In the genomic region with DNA sequence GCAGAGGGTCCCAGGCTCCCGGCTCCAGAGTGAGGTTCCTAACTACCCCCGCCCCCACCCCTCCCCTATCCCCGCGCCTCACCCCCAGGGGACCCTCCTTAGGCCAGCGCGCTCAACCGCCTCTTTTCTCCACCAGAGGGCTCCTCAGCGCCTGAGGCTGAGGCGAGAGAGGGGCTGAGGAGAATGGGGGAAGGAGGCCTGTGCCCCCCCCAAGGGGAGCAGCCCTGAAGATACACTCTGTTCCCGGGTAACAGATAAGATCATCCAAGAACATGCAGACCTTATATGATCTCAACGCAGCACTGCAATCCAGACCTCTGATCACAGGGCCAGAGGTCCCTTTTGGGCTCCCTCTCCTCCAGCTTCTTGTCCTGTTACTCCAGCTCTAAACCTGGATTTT, we compare ENCODE assay signal across 8 cellular contexts. TPM values are rescaled to one million over a fixed set of nuclear protein-coding genes. Genes with fewer than 3 reads are reported as not detected.
A peak's percentile ranks its signal among the peaks of the same experiment; 100 is the strongest.
DNase-seq lines count a peak whose midpoint lies in the region; ATAC-seq, FAIRE-seq and TF ChIP-seq lines count a peak whose summit lies in the region.

No MANE protein-coding gene starts in this region.

- H3K27ac ChIP-seq in RWPE2 (ENCODE audit: poor library complexity, severe bottlenecking) (no peak overlapping the region), GM12878 (ENCODE audit: control insufficient read depth, insufficient read depth) (no peak overlapping the region), right lobe of liver (no peak overlapping the region), suprapubic skin (peak overlapping the region; percentile 57)

- POLR2A ChIA-PET in GM12878 (lab: Charles Lee) = interaction anchor here (0.6 kb wide), 1 partner anchor 643 kb away, joined by 6 read pairs; no protein-coding TSS in a partner anchor

- H3K4me1 ChIP-seq in RWPE2 (ENCODE audit: insufficient read depth, poor library complexity, severe bottlenecking) = no peaks in the 10 kb centered on the region
- no peaks in the 10 kb centered on the region for H3K4me1 ChIP-seq in GM12878 (ENCODE audit: control insufficient read depth, insufficient read depth, low read length)
- H3K4me1 ChIP-seq in right lobe of liver = no peaks in the 10 kb centered on the region
- H3K4me1 ChIP-seq in suprapubic skin = peaks cover 28% of the 10 kb centered on the region

- RAD21 ChIA-PET in GM12878 (lab: Charles Lee; ENCODE audit: unreplicated experiment) = interaction anchor here (0.9 to 7.2 kb wide), 10 partner anchors 12 to 286 kb away, joined by 3 to 77 read pairs (median 4); no protein-coding TSS in a partner anchor

- H3K27me3 ChIP-seq in RWPE2 (ENCODE audit: insufficient read depth, poor library complexity, severe bottlenecking) = no peaks in the 10 kb centered on the region
- H3K27me3 ChIP-seq in GM12878 (replicated peaks in 1 of 2; ENCODE audit: control insufficient read depth in 2 of 2, insufficient read depth in 2 of 2, low read length in 1 of 2) = no peaks in the 10 kb centered on the region
- H3K27me3 ChIP-seq in right lobe of liver = no peaks in the 10 kb centered on the region
- no peaks in the 10 kb centered on the region for H3K27me3 ChIP-seq in suprapubic skin

- ATAC-seq in RWPE2 (ENCODE audit: low read depth) = peak; percentile 35; the same call in 2 of the 3 replicates
- peak; percentile 91 for ATAC-seq in GM12878
- ATAC-seq in right lobe of liver = peak; percentile 34 to 53 (median 36)
- no peak for ATAC-seq in HG03571 (IDR thresholded peaks at IDR 0.05; ENCODE audit: unreplicated experiment)
- no peak for ATAC-seq in GM18517 (IDR thresholded peaks at IDR 0.05; ENCODE audit: unreplicated experiment)

- H3K4me3 ChIP-seq in RWPE2 (ENCODE audit: severe bottlenecking) (no peak overlapping the region), GM12878 (no peak overlapping the region), right lobe of liver (no peak overlapping the region), suprapubic skin (peak overlapping the region; percentile 13)

- CTCF ChIA-PET in GM12878 (lab: Yijun Ruan, JAX) = interaction anchor here (0.5 to 8.8 kb wide), 17 partner anchors 9 to 621 kb away, joined by 3 to 123 read pairs (median 5); a partner anchor contains a TSS

- no peak overlapping the region for H3K9ac ChIP-seq in GM12878 (ENCODE audit: control insufficient read depth, insufficient read depth, low read length)

- DNase-seq in RWPE2 (ENCODE audit: low spot score) (no peak), GM12878 (ENCODE audit: low read depth, low spot score) (no peak), right lobe of liver (no peak), suprapubic skin (ENCODE audit: low spot score in 2 of 2) (no peak), HK-2 (ENCODE audit: unreplicated experiment) (no peak)

- no peak overlapping the region for H3K4me2 ChIP-seq in GM12878 (ENCODE audit: control insufficient read depth, insufficient read depth)

- TF ChIP-seq RAD21 in GM12878 (IDR thresholded peaks at IDR 0.05; ENCODE audit: insufficient read depth, low read depth, low read length) = peak; percentile 71

- SMC1A ChIA-PET in GM12878 (lab: Charles Lee; ENCODE audit: uncharacterized antibody, unreplicated experiment) = interaction anchor here (1.0 to 3.0 kb wide), 16 partner anchors 10 to 291 kb away, joined by 3 to 32 read pairs (median 5); no protein-coding TSS in a partner anchor

- H3K36me3 ChIP-seq in RWPE2 (ENCODE audit: low read depth) (peaks cover 47% of the 10 kb centered on the region), GM12878 (ENCODE audit: control insufficient read depth in 2 of 2, insufficient read depth in 2 of 2, low read length in 1 of 2) (peaks cover 0 to 6% of the 10 kb centered on the region in 2 experiments; a peak in 2 of 4 replicates), right lobe of liver (no peaks in the 10 kb centered on the region), suprapubic skin (peaks cover 26% of the 10 kb centered on the region)

- TF ChIP-seq CTCF in GM12874 (IDR thresholded peaks at IDR 0.05; ENCODE audit: insufficient read depth, low read depth, low read length) (peak; percentile 52), RWPE2 (IDR thresholded peaks at IDR 0.05; ENCODE audit: poor library complexity, severe bottlenecking) (peak; percentile 75), GM12878 (IDR thresholded peaks at IDR 0.05 in 2 of 3, conservative IDR thresholded peaks at IDR 0.05 in 1 of 3; ENCODE audit: control insufficient read depth in 2 of 3, extremely low read depth in 1 of 3, insufficient read depth in 1 of 3, low read depth in 3 of 3, low read length in 3 of 3) (peak in 2 of 3 experiments; percentile 47 to 55; a peak in 4 of 6 replicates), right lobe of liver (IDR thresholded peaks at IDR 0.05) (peak; percentile 20 to 42 (median 27)), suprapubic skin (IDR thresholded peaks at IDR 0.05) (peak in 1 of 2 donors; percentile 52)

- no peaks in the 10 kb centered on the region for H4K20me1 ChIP-seq in GM12878 (ENCODE audit: control insufficient read depth, insufficient read depth)

- TF ChIP-seq POLR2A in GM12878 (IDR thresholded peaks at IDR 0.05; ENCODE audit: low read depth, low read length) (no peak), right lobe of liver (IDR thresholded peaks at IDR 0.05) (no peak), suprapubic skin (IDR thresholded peaks at IDR 0.05) (no peak)

- no peak for FAIRE-seq in GM12878 (lab: Jason Lieb, UNC)

- no peaks in the 10 kb centered on the region for H3K9me3 ChIP-seq in RWPE2 (ENCODE audit: severe bottlenecking)
- H3K9me3 ChIP-seq in GM12878 (replicated peaks; ENCODE audit: control insufficient read depth, insufficient read depth, low read length) = no peaks in the 10 kb centered on the region
- H3K9me3 ChIP-seq in right lobe of liver = no peaks in the 10 kb centered on the region
- no peaks in the 10 kb centered on the region for H3K9me3 ChIP-seq in suprapubic skin

- intact Hi-C loops in GM12878 (cut with micrococcal nuclease; ENCODE audit: unreplicated experiment) (loop anchor here (2.0 kb wide), 1 partner anchor 286 kb away; no protein-coding TSS in a partner anchor), right lobe of liver (cut with DNase I) (no loop called here)

- no TSS peak for BruUV-seq in GM12878 (replicated peaks; lab: Mats Ljungman, UMichigan)

- in situ Hi-C loops in GM12878 (cut with MboI) = loop anchor here (5.0 kb wide), 1 partner anchor 286 kb away; no protein-coding TSS in a partner anchor

- H3K79me2 ChIP-seq in GM12878 (ENCODE audit: control insufficient read depth, insufficient read depth, low read length) = no peaks in the 10 kb centered on the region

- TF ChIP-seq EP300 in GM12878 (IDR thresholded peaks at IDR 0.05; ENCODE audit: borderline replicate concordance in 1 of 2, control insufficient read depth in 1 of 2, low read depth in 2 of 2, low read length in 2 of 2) (no peak), suprapubic skin (IDR thresholded peaks at IDR 0.05) (no peak)

- whole genome bisulfite sequencing in GM12878 (ENCODE audit: insufficient coverage, insufficient replicate concordance, low lambda C conversion rate, missing lambda C conversion rate) = 38% methylated on average over 4 of the region's 11 CpGs
- 14% methylated on average over 1 of the region's 11 CpGs for WGBS in right lobe of liver (ENCODE audit: insufficient coverage, low coverage, low lambda C conversion rate, missing lambda C conversion rate)
- 66% methylated on average over 11 of the region's 11 CpGs for WGBS in suprapubic skin

- H2AFZ ChIP-seq in GM12878 (ENCODE audit: control insufficient read depth, low read depth, low read length) = no peak overlapping the region

TF ChIP-seq in GM12878, 131 proteins besides CTCF, POLR2A, EP300 and RAD21 (continues in another document):
- TF ChIP-seq TARDBP (IDR thresholded peaks at IDR 0.05; ENCODE audit: borderline replicate concordance) = no peak
- TF ChIP-seq MEF2B (IDR thresholded peaks at IDR 0.05; ENCODE audit: partially characterized antibody, poor library complexity, severe bottlenecking) = peak; percentile 36
- TF ChIP-seq SMC3 (IDR thresholded peaks at IDR 0.05; ENCODE audit: borderline replicate concordance, low read length) = peak; percentile 60; the same call in 1 of the 2 replicates
- TF ChIP-seq KLF5 (IDR thresholded peaks at IDR 0.05; ENCODE audit: partially characterized antibody) = no peak
- TF ChIP-seq PML (IDR thresholded peaks at IDR 0.05; ENCODE audit: low read length) = no peak
- no peak for TF ChIP-seq BHLHE40 (IDR thresholded peaks at IDR 0.05; ENCODE audit: borderline replicate concordance in 1 of 2, low read depth in 2 of 2, low read length in 1 of 2)
- no peak for TF ChIP-seq HDGF (IDR thresholded peaks at IDR 0.05)
- TF ChIP-seq NR2F1 (conservative IDR thresholded peaks at IDR 0.05) = no peak
- TF ChIP-seq CBFB (IDR thresholded peaks at IDR 0.05; ENCODE audit: low read depth) = no peak
- TF ChIP-seq MXI1 (IDR thresholded peaks at IDR 0.05; ENCODE audit: low read depth, low read length) = no peak
- no peak for TF ChIP-seq ASH2L (IDR thresholded peaks at IDR 0.05; ENCODE audit: borderline replicate concordance, low read depth)
- TF ChIP-seq GATAD2B (conservative IDR thresholded peaks at IDR 0.05; ENCODE audit: low read depth) = no peak
- no peak for TF ChIP-seq TBL1XR1 (IDR thresholded peaks at IDR 0.05; ENCODE audit: low read depth, low read length)

RNA-seq across cellular contexts. Expression of a gene that starts 43.3 kb away (rescaled TPM):
- 31.4 and 32.3 TPM in 2 replicates for total RNA-seq in GM12878 (2013; cell fraction: nucleolus; rRNA removed)
- total RNA-seq in GM12878 (2014; rRNA removed) (35.4 and 41.7 TPM in 2 replicates), GM12878 (2014; rRNA removed; fragmentation: Illumina TruSeq; extraction: Trizol) (48.3 and 49.2 TPM in 2 replicates), GM12878 (2021) (26.3 and 28.5 TPM in 2 replicates), right lobe of liver (10 to 100 TPM; 17.7 to 35.3 (median 20.1) TPM), suprapubic skin (10 to 100 TPM; 17.7 to 20.8 (median 20.3) TPM)
- 11.5 TPM for polyA plus RNA-seq in GM12878 (2011; ENCODE audit: low read depth)
- polyA plus RNA-seq in GM12878 (2011; rRNA removed) (49.0 and 63.6 TPM in 2 replicates), GM12878 (2014; fragmentation: Illumina TruSeq; extraction: Trizol) (56.9 and 66.2 TPM in 2 replicates), GM12878 (2014; fragmentation: Nextera tagmentation; extraction: Ambion mirVana) (10 to 100 TPM; 70.4 to 83.3 TPM), GM12878 (2014; rRNA removed) (36.8 and 46.5 TPM in 2 replicates), GM12878 (2016; fragmentation: Nextera tagmentation; extraction: Ambion mirVana) (10 to 100 TPM; 56.6 to 58.5 TPM)
- 21.9 and 22.6 TPM in 2 replicates for polyA plus RNA-seq in GM12878 (2011; cell fraction: cytosol; rRNA removed)
- 9.2 and 10.4 TPM in 2 replicates for polyA plus RNA-seq in GM12878 (2011; cell fraction: nucleus; rRNA removed)
- 22.1 and 22.6 TPM in 2 replicates for polyA plus RNA-seq in GM12878 (2012)
- polyA minus RNA-seq in GM12878 (2011; rRNA and poly(A)+ RNA removed) = 12.9 and 16.2 TPM in 2 replicates
- 5.4 and 5.6 TPM in 2 replicates for polyA minus RNA-seq in GM12878 (2011; cell fraction: cytosol; rRNA and poly(A)+ RNA removed)
- 4.1 and 5.7 TPM in 2 replicates for polyA minus RNA-seq in GM12878 (2011; cell fraction: nucleus; rRNA and poly(A)+ RNA removed)

Comparison
In these comparisons a context has a peak if more than half of its experiments do, and no peak if none do; other contexts are left out.
1. ATAC-seq: peak in RWPE2 (single experiment), GM12878 (single experiment) and right lobe of liver (4 of 4); none in HG03571 (single experiment) and GM18517 (single experiment).